Comparison of ENCODE assay signal across 17 cellular contexts in the genomic region with DNA sequence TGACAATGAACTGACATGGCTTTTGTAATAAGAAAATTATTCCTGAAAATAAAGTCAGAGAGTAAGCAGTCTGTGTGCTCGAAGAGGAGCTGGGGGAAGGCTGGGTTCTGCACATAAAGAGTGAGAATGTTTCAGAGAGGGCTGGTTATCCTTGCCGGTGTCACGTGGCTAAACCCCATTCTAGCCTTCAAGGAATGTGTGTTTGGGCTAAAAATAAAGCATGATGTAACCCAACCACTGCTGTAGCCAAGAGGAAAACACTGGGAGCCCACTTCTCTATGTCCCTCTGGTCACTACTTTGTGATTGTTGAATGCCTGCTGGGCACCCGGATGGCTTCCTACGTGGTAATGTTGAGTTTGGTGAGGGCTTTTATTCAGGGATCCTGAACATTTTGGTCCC. TPM values are rescaled to one million over a fixed set of nuclear protein-coding genes. Genes with fewer than 3 reads are reported as not detected.
DNase-seq lines count a peak whose midpoint lies in the region; ATAC-seq lines count a peak whose summit lies in the region.
"Had no signal": no experiment of that assay in that cellular context is flagged by ENCODE, and none has a peak within 500 bp of the region (broad histone marks: within the 10 kb centered on the region; RNA-seq: fewer than 3 reads in every experiment).

No MANE protein-coding gene starts in this region.

- H3K79me2 ChIP-seq in GM23248 (ENCODE audit: insufficient read depth): no peaks in the 10 kb centered on the region

- peak; percentile 71 to 81 for ATAC-seq in right cardiac atrium
- ATAC-seq in sciatic nerve: peak; percentile 62
- no peak for ATAC-seq in HG03175 (IDR thresholded peaks at IDR 0.05; ENCODE audit: unreplicated experiment)
- no peak for ATAC-seq in HG02588 (IDR thresholded peaks at IDR 0.05; ENCODE audit: unreplicated experiment)
- ATAC-seq: activated naive CD8-positive, alpha-beta T cell treated with anti-CD3 and anti-CD28 coated beads, Interleukin-2, amount 50 U/mL, for 24 hours; natural killer cell had no signal

- in situ Hi-C loops in GM23248 (cut with MboI): no loop called here

- WGBS in GM23248 (ENCODE audit: low coverage in 1 of 2, low lambda C conversion rate in 2 of 2, missing lambda C conversion rate in 2 of 2), 2 experiments: 23 to 26% methylated on average over 5 of the region's 5 CpGs
- 14% methylated on average over 5 of the region's 5 CpGs for WGBS in right cardiac atrium

- H2AFZ ChIP-seq in GM23248: no peak overlapping the region

- no peaks in the 10 kb centered on the region for H4K20me1 ChIP-seq in GM23248 (ENCODE audit: insufficient read depth)

- H3K4me3 ChIP-seq in GM23248 (no peak overlapping the region), right cardiac atrium (ENCODE audit: low read length) (no peak overlapping the region)
- H3K4me3 ChIP-seq: BLaER1 treated with 17β-estradiol and CSF1 and Interleukin-3, amounts not matched to agents 10 nM and 100 nM had no signal

- no peak overlapping the region for H3K27ac ChIP-seq in GM23248
- no peak overlapping the region for H3K27ac ChIP-seq in right cardiac atrium (ENCODE audit: low read length)
- H3K27ac ChIP-seq: epithelial cell of prostate had no signal

- DNase-seq in GM23248 (peak; percentile 3), astrocyte of the hippocampus (ENCODE audit: low read depth, low spot score) (peak; percentile 5), right cardiac atrium (no peak), sciatic nerve (ENCODE audit: low spot score) (no peak), middle frontal gyrus (ENCODE audit: extremely low spot score, low spot score) (no peak), cerebellar cortex (ENCODE audit: low spot score) (no peak)
- DNase-seq: activated CD4-positive, alpha-beta T cell treated with anti-CD3 and anti-CD28 coated beads, Interleukin-2, amount 50 U/mL, for 4 hours; activated naive CD8-positive, alpha-beta T cell treated with anti-CD3 and anti-CD28 coated beads, Interleukin-2, amount 50 U/mL, for 24 hours; natural killer cell; NCI-H1930; NCI-H524 had no signal

- intact Hi-C loops in right cardiac atrium (cut with DNase I) (no loop called here), sciatic nerve (cut with DNase I) (no loop called here)

- H3K27me3 ChIP-seq in GM23248 (replicated peaks; ENCODE audit: insufficient read depth) (peaks cover 45% of the 10 kb centered on the region), right cardiac atrium (ENCODE audit: control insufficient read depth, insufficient read depth) (no peaks in the 10 kb centered on the region)
- H3K27me3 ChIP-seq: BLaER1 treated with 17β-estradiol and CSF1 and Interleukin-3, amounts not matched to agents 10 nM and 100 nM had no signal

- H3K9me3 ChIP-seq in GM23248 (ENCODE audit: low read depth): no peaks in the 10 kb centered on the region
- H3K9me3 ChIP-seq in right cardiac atrium (ENCODE audit: control insufficient read depth, low read length): no peaks in the 10 kb centered on the region

- H3F3A ChIP-seq in GM23248 (ENCODE audit: insufficient read depth): no peaks in the 10 kb centered on the region

- H3K4me1 ChIP-seq in GM23248 (ENCODE audit: insufficient read depth) (no peaks in the 10 kb centered on the region), right cardiac atrium (ENCODE audit: control insufficient read depth, insufficient read depth, low read length) (peaks cover 6% of the 10 kb centered on the region)

- H3K9ac ChIP-seq in GM23248: no peak overlapping the region
- H3K9ac ChIP-seq: BLaER1 treated with 17β-estradiol and CSF1 and Interleukin-3, amounts not matched to agents 10 nM and 100 nM had no signal

- H3K4me2 ChIP-seq in GM23248 (ENCODE audit: unreplicated experiment): no peak overlapping the region

- no peaks in the 10 kb centered on the region for H3K9me2 ChIP-seq in GM23248 (ENCODE audit: insufficient read depth)

- no peaks in the 10 kb centered on the region for H3K36me3 ChIP-seq in GM23248 (ENCODE audit: low read depth)

RNA-seq across cellular contexts. Expression of gene WDFY4, which starts 23.5 kb away (rescaled TPM):
- total RNA-seq in GM23248 (2014; rRNA removed; shearing (Covaris generic)): not detected in 2 replicates
- polyA plus RNA-seq in GM23248 (2016; fragmentation: Nextera tagmentation; extraction: Ambion mirVana): 0.05 TPM in 1 of 2 replicates, not detected in the other
- 1 to 10 TPM; 1.4 to 4.4 (median 2.6) TPM for total RNA-seq in right cardiac atrium
- polyA plus RNA-seq in right cardiac atrium: 0.57 TPM
- 8.6 TPM for total RNA-seq in sciatic nerve
- total RNA-seq: kidney epithelial cell, M059J had no signal

Comparison
In these comparisons a context has a peak if more than half of its experiments do, and no peak if none do; other contexts are left out.
1. DNase-seq: peak in GM23248 (single experiment) and astrocyte of the hippocampus (single experiment); none in right cardiac atrium (0 of 3), sciatic nerve (single experiment), middle frontal gyrus (single experiment) and cerebellar cortex (single experiment).
2. ATAC-seq: peak in right cardiac atrium (2 of 2) and sciatic nerve (single experiment); none in HG03175 (single experiment) and HG02588 (single experiment).